Comparison of ENCODE assay signal across 29 cellular contexts in genomic region chr15:48426047-48426446, GRCh38.
"Had no signal": no experiment of that assay in that cellular context is flagged by ENCODE, and none has a peak within 500 bp of the region (broad histone marks: within the 10 kb centered on the region; RNA-seq: fewer than 3 reads in every experiment).

No MANE protein-coding gene starts in this region.

- H3K9me3 Mint-ChIP-seq: central memory CD8-positive, alpha-beta T cell; nephron progenitor cell; stimulated activated effector memory CD8-positive, alpha-beta T cell treated with anti-CD3 and anti-CD28 coated beads, Interleukin-12 subunit alpha, Interleukin-12 subunit beta, amount 100 ng/mL, for 72 hours; T-helper 1 cell treated with Interleukin-12 subunit alpha and Interleukin-12 subunit beta and Interleukin-4 antibody, amounts not matched to agents 30 μg/mL and 1 μg/mL, for 36 hours had no signal

- ATAC-seq: activated CD4-positive, CD25-positive, alpha-beta regulatory T cell treated with anti-CD3 and anti-CD28 coated beads, Interleukin-2, amount 50 U/mL, for 24 hours; pancreas; sciatic nerve; stimulated activated effector memory CD8-positive, alpha-beta T cell treated with anti-CD3 and anti-CD28 coated beads, Interleukin-12 subunit alpha, Interleukin-12 subunit beta, amount 100 ng/mL, for 72 hours had no signal

- H3K27me3 ChIP-seq: esophagus muscularis mucosa, neutrophil, pancreas, stomach, suprapubic skin, tibial artery had no signal

- H3K4me3 ChIP-seq: esophagus muscularis mucosa, left ventricle myocardium inferior, lung, pancreas, prostate gland, stomach, suprapubic skin, tibial artery had no signal

- H3K4me1 Mint-ChIP-seq: central memory CD8-positive, alpha-beta T cell; stimulated activated effector memory CD8-positive, alpha-beta T cell treated with anti-CD3 and anti-CD28 coated beads, Interleukin-12 subunit alpha, Interleukin-12 subunit beta, amount 100 ng/mL, for 72 hours had no signal

- H3K27ac Mint-ChIP-seq: activated naive CD8-positive, alpha-beta T cell; nephron progenitor cell; stimulated activated effector memory CD8-positive, alpha-beta T cell treated with anti-CD3 and anti-CD28 coated beads, Interleukin-12 subunit alpha, Interleukin-12 subunit beta, amount 100 ng/mL, for 72 hours; T-helper 1 cell treated with Interleukin-12 subunit alpha and Interleukin-12 subunit beta and Interleukin-4 antibody, amounts not matched to agents 30 μg/mL and 1 μg/mL, for 36 hours had no signal

- H3K36me3 ChIP-seq: pancreas, prostate gland, WERI-Rb-1 had no signal

- H3K27ac ChIP-seq: esophagus muscularis mucosa, left ventricle myocardium inferior, neutrophil, pancreas, prostate gland, stomach, suprapubic skin, tibial artery, WERI-Rb-1 had no signal

- H3K9me3 ChIP-seq: esophagus muscularis mucosa, left ventricle myocardium inferior, neutrophil, pancreas, prostate gland, stomach, suprapubic skin, tibial artery had no signal

- H3K27me3 Mint-ChIP-seq: activated naive CD8-positive, alpha-beta T cell had no signal

- H3K4me1 ChIP-seq: esophagus muscularis mucosa, pancreas, prostate gland, stomach, tibial artery had no signal

- DNase-seq: activated CD4-positive, alpha-beta T cell treated with anti-CD3 and anti-CD28 coated beads for 48 hours; activated CD4-positive, alpha-beta T cell treated with anti-CD3 and anti-CD28 coated beads, Interleukin-2, amount 50 U/mL, for 48 hours; activated CD8-positive, alpha-beta memory T cell treated with anti-CD3 and anti-CD28 coated beads for 24 hours; activated effector memory CD4-positive, alpha-beta T cell treated with Interleukin-2 at 50 U/mL for 16 hours; activated naive CD4-positive, alpha-beta T cell treated with Interleukin-2 at 50 U/mL for 16 hours; anterior cingulate cortex; dermis blood vessel endothelial cell; effector CD4-positive, alpha-beta T cell; left ventricle myocardium inferior; nephron progenitor cell; pancreas; retina; small intestine; stimulated activated CD4-positive, alpha-beta T cell treated with anti-CD3 and anti-CD28 coated beads, Interleukin-4, amount 100 ng/mL, for 24 hours; stomach; T-helper 9 cell; tibial artery; WERI-Rb-1 had no signal

- H3K4me3 Mint-ChIP-seq: activated naive CD8-positive, alpha-beta T cell; central memory CD8-positive, alpha-beta T cell; nephron progenitor cell; stimulated activated effector memory CD8-positive, alpha-beta T cell treated with anti-CD3 and anti-CD28 coated beads, Interleukin-12 subunit alpha, Interleukin-12 subunit beta, amount 100 ng/mL, for 72 hours; T-helper 1 cell treated with Interleukin-12 subunit alpha and Interleukin-12 subunit beta and Interleukin-4 antibody, amounts not matched to agents 30 μg/mL and 1 μg/mL, for 36 hours had no signal
